Comparison of ENCODE assay signal across 9 cellular contexts in the genomic region with DNA sequence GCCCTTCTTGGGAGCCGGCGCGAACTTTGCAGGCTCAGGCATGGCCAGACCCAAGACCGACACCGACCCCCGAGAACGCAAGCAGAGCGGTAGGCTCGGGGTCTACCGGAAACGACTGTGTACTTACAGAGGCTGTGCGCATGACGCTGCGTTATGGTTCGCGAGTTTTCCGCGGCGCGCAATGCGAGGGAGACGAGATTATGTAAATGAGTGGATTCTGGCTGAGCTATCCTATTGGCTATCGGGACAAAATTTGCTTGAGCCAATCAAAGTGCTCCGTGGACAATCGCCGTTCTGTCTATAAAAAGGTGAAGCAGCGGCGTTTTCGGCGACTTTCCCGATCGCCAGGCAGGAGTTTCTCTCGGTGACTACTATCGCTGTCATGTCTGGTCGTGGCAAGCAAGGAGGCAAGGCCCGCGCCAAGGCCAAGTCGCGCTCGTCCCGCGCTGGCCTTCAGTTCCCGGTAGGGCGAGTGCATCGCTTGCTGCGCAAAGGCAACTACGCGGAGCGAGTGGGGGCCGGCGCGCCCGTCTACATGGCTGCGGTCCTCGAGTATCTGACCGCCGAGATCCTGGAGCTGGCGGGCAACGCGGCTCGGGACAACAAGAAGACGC. TPM values are rescaled to one million over a fixed set of nuclear protein-coding genes. Genes with fewer than 3 reads are reported as not detected.
DNase-seq lines count a peak whose midpoint lies in the region; ATAC-seq, FAIRE-seq and TF ChIP-seq lines count a peak whose summit lies in the region.
"Not testable (repeated sequence)": the region's sequence is repeated elsewhere in the genome, so short reads cannot be mapped to it uniquely, and the experiment has no call there.
"Had no signal": no experiment of that assay in that cellular context is flagged by ENCODE, and none has a peak within 500 bp of the region (broad histone marks: within the 10 kb centered on the region; RNA-seq: fewer than 3 reads in every experiment).

No MANE protein-coding gene starts in this region.

- H3K27ac ChIP-seq in upper lobe of right lung = not testable (repeated sequence)

- H3K27me3 Mint-ChIP-seq in activated naive CD8-positive, alpha-beta T cell treated with anti-CD3 and anti-CD28 coated beads, Interleukin-2, amount 50 U/mL, for 24 hours = not testable (repeated sequence)

- intact Hi-C loops in upper lobe of right lung (cut with DNase I) = not testable (repeated sequence)

- not testable (repeated sequence) for DNase-seq in HTR-8/SVneo (ENCODE audit: insufficient read length, low spot score); activated naive CD8-positive, alpha-beta T cell treated with anti-CD3 and anti-CD28 coated beads, Interleukin-2, amount 50 U/mL, for 24 hours; left lobe of liver (ENCODE audit: low spot score); upper lobe of right lung

- H3K4me3 ChIP-seq in upper lobe of right lung = not testable (repeated sequence)

- ATAC-seq in GM18508 (IDR thresholded peaks at IDR 0.05; ENCODE audit: insufficient read depth, unreplicated experiment) = peak; percentile 42
- peak; percentile 53 for ATAC-seq in GM19452 (IDR thresholded peaks at IDR 0.05; ENCODE audit: unreplicated experiment)
- ATAC-seq in HG02571 (IDR thresholded peaks at IDR 0.05; ENCODE audit: unreplicated experiment) = peak; percentile 53
- ATAC-seq in HG03095 (IDR thresholded peaks at IDR 0.05; ENCODE audit: unreplicated experiment) = peak; percentile 54
- ATAC-seq in activated naive CD8-positive, alpha-beta T cell treated with anti-CD3 and anti-CD28 coated beads, Interleukin-2, amount 50 U/mL, for 24 hours = peak; percentile 60
- peak; percentile 72 for ATAC-seq in left lobe of liver
- peak; percentile 86 for ATAC-seq in upper lobe of right lung

- TF ChIP-seq CTCF in upper lobe of right lung (IDR thresholded peaks at IDR 0.05) = not testable (repeated sequence)

- H3K27me3 ChIP-seq in upper lobe of right lung = not testable (repeated sequence)

- not testable (repeated sequence) for H3K27ac Mint-ChIP-seq in activated naive CD8-positive, alpha-beta T cell treated with anti-CD3 and anti-CD28 coated beads, Interleukin-2, amount 50 U/mL, for 24 hours

- H3K4me3 Mint-ChIP-seq in activated naive CD8-positive, alpha-beta T cell treated with anti-CD3 and anti-CD28 coated beads, Interleukin-2, amount 50 U/mL, for 24 hours = not testable (repeated sequence)

- H3K36me3 Mint-ChIP-seq in activated naive CD8-positive, alpha-beta T cell treated with anti-CD3 and anti-CD28 coated beads, Interleukin-2, amount 50 U/mL, for 24 hours (ENCODE audit: low read depth) = not testable (repeated sequence)

- not testable (repeated sequence) for H3K36me3 ChIP-seq in upper lobe of right lung

- peak; percentile 65 for FAIRE-seq in HTR-8/SVneo (lab: Jason Lieb, UNC)

- not testable (repeated sequence) for H3K9me3 Mint-ChIP-seq in activated naive CD8-positive, alpha-beta T cell treated with anti-CD3 and anti-CD28 coated beads, Interleukin-2, amount 50 U/mL, for 24 hours

- peaks cover 16% of the 10 kb centered on the region for H3K4me1 ChIP-seq in upper lobe of right lung

- not testable (repeated sequence) for H3K9me3 ChIP-seq in upper lobe of right lung

- peaks cover 40% of the 10 kb centered on the region for H3K4me1 Mint-ChIP-seq in activated naive CD8-positive, alpha-beta T cell treated with anti-CD3 and anti-CD28 coated beads, Interleukin-2, amount 50 U/mL, for 24 hours

RNA-seq across cellular contexts. Expression of a gene that starts 48.5 kb away (rescaled TPM):
- 13.8 TPM for total RNA-seq in left lobe of liver
- total RNA-seq in upper lobe of right lung = 16.5 TPM
- total RNA-seq: G401 had no signal
